ENCODE assay signal across 8 cellular contexts in genomic region chr3:149480326-149481017, GRCh38. TPM values are rescaled to one million over a fixed set of nuclear protein-coding genes. Genes with fewer than 3 reads are reported as not detected.
DNase-seq lines count a peak whose midpoint lies in the region; ATAC-seq and TF ChIP-seq lines count a peak whose summit lies in the region.

No MANE protein-coding gene starts in this region.

- H3K27ac ChIP-seq in left lung, result peak overlapping the region; percentile 33 to 67

- CTCF ChIA-PET in activated naive CD4-positive, alpha-beta T cell treated with anti-CD3 and anti-CD28 coated beads for 36 hours (lab: Charles Lee), result interaction anchor here (0.6 to 0.7 kb wide), 3 partner anchors 118 to 451 kb away, joined by 3 to 4 read pairs (median 4); no protein-coding TSS in a partner anchor
- CTCF ChIA-PET in HEK293T (lab: Yijun Ruan, JAX), result interaction anchor here (0.5 to 1.4 kb wide), 11 partner anchors 8 to 527 kb away, joined by 3 to 6 read pairs (median 4); no protein-coding TSS in a partner anchor

- peaks cover 0 to 27% of the 10 kb centered on the region in 2 donors for H3K4me1 ChIP-seq in left lung

- no peak overlapping the region for H3K4me3 Mint-ChIP-seq in activated naive CD4-positive, alpha-beta T cell treated with anti-CD3 and anti-CD28 coated beads for 36 hours

- peak; percentile 64 for DNase-seq in activated naive CD4-positive, alpha-beta T cell treated with anti-CD3 and anti-CD28 coated beads for 36 hours
- no peak for DNase-seq in activated naive CD4-positive, alpha-beta T cell (lab: John Stamatoyannopoulos, UW)
- peak; percentile 80 for DNase-seq in HEK293T (ENCODE audit: extremely low spot score)
- peak; percentile 74 for DNase-seq in LoVo (ENCODE audit: low spot score)
- DNase-seq in SK-N-DZ (ENCODE audit: low spot score), result peak; percentile 61
- peak; percentile 97 for DNase-seq in choroid plexus epithelial cell (ENCODE audit: low read depth)
- DNase-seq in left lung, result peak; percentile 81 to 83
- DNase-seq in stimulated activated CD8-positive, alpha-beta memory T cell treated with anti-CD3 and anti-CD28 coated beads, Interleukin-12 subunit alpha, Interleukin-12 subunit beta, amount 100 ng/mL, for 4 hours (ENCODE audit: low read depth), result peak; percentile 5

- POLR2A ChIA-PET in HEK293T (lab: Yijun Ruan, JAX), result no interaction called here

- ATAC-seq in left lung, result peak; percentile 99

- H3K27me3 ChIP-seq in left lung, result no peaks in the 10 kb centered on the region

- no peaks in the 10 kb centered on the region for H3K9me3 Mint-ChIP-seq in activated naive CD4-positive, alpha-beta T cell treated with anti-CD3 and anti-CD28 coated beads for 36 hours

- peak; percentile 98 for TF ChIP-seq CTCF in choroid plexus epithelial cell (conservative IDR thresholded peaks at IDR 0.05; ENCODE audit: low read depth, low read length)
- peak; percentile 79 to 91 for TF ChIP-seq CTCF in left lung (IDR thresholded peaks at IDR 0.05)

- H3K36me3 ChIP-seq in left lung, result no peaks in the 10 kb centered on the region

- H3K27ac Mint-ChIP-seq in activated naive CD4-positive, alpha-beta T cell treated with anti-CD3 and anti-CD28 coated beads for 36 hours, result no peak overlapping the region

- no peaks in the 10 kb centered on the region for H3K36me3 Mint-ChIP-seq in activated naive CD4-positive, alpha-beta T cell treated with anti-CD3 and anti-CD28 coated beads for 36 hours (ENCODE audit: low read depth)

- no peaks in the 10 kb centered on the region for H3K4me1 Mint-ChIP-seq in activated naive CD4-positive, alpha-beta T cell treated with anti-CD3 and anti-CD28 coated beads for 36 hours (ENCODE audit: low read depth)

- H3K27me3 Mint-ChIP-seq in activated naive CD4-positive, alpha-beta T cell treated with anti-CD3 and anti-CD28 coated beads for 36 hours (ENCODE audit: low read depth), result no peaks in the 10 kb centered on the region

- no peaks in the 10 kb centered on the region for H3K9me3 ChIP-seq in left lung

- intact Hi-C loops in activated naive CD4-positive, alpha-beta T cell treated with anti-CD3 and anti-CD28 coated beads for 36 hours (cut with micrococcal nuclease), result loop anchor here (1.0 to 2.0 kb wide), 4 partner anchors 87 to 526 kb away; no protein-coding TSS in a partner anchor
- intact Hi-C loops in left lung (cut with DNase I), result loop anchor here in 1 of 2 donors (5.0 to 10.0 kb wide), 2 partner anchors 88 to 126 kb away; no protein-coding TSS in a partner anchor

- H3K4me3 ChIP-seq in choroid plexus epithelial cell (ENCODE audit: low read depth, low read length) (no peak overlapping the region), left lung (no peak overlapping the region)

TF ChIP-seq in HEK293T, 16 proteins besides CTCF, POLR2A, EP300 and RAD21:
- TF ChIP-seq BHLHE40 (IDR thresholded peaks at IDR 0.05; ENCODE audit: borderline replicate concordance) (no peak), FOXA1 (IDR thresholded peaks at IDR 0.05) (no peak), HDGF (IDR thresholded peaks at IDR 0.05; ENCODE audit: borderline replicate concordance) (no peak), FOXM1 (IDR thresholded peaks at IDR 0.05; ENCODE audit: borderline replicate concordance) (no peak), PKNOX1 (IDR thresholded peaks at IDR 0.05) (no peak), SUZ12 (IDR thresholded peaks at IDR 0.05) (no peak), LEF1 (IDR thresholded peaks at IDR 0.05; ENCODE audit: borderline replicate concordance) (no peak), FOXK2 (IDR thresholded peaks at IDR 0.05) (no peak), ARNT (IDR thresholded peaks at IDR 0.05) (no peak), ELF4 (IDR thresholded peaks at IDR 0.05) (no peak), TARDBP (IDR thresholded peaks at IDR 0.05) (no peak), CTBP1 (IDR thresholded peaks at IDR 0.05; ENCODE audit: borderline replicate concordance) (no peak), SP1 (IDR thresholded peaks at IDR 0.05) (no peak), NFRKB (IDR thresholded peaks at IDR 0.05) (no peak), L3MBTL2 (conservative IDR thresholded peaks at IDR 0.05) (no peak), ZNF384 (IDR thresholded peaks at IDR 0.05) (no peak)

RNA-seq across cellular contexts. Expression of gene TM4SF4, which starts 6.0 kb away (rescaled TPM):
- not detected for total RNA-seq in activated naive CD4-positive, alpha-beta T cell treated with anti-CD3 and anti-CD28 coated beads for 36 hours
- polyA plus RNA-seq in SK-N-DZ (2014; cell fraction: cytosol; rRNA removed), result not detected in 2 replicates
- not detected in 2 replicates for polyA plus RNA-seq in SK-N-DZ (2014; cell fraction: nucleus; rRNA removed)
- 1 to 10 TPM; 1.3 to 2.0 TPM for total RNA-seq in left lung

Comparison
In these comparisons a context has a peak if more than half of its experiments do, and no peak if none do; other contexts are left out.
1. DNase-seq: peak in activated naive CD4-positive, alpha-beta T cell treated with anti-CD3 and anti-CD28 coated beads for 36 hours (single experiment), HEK293T (single experiment), LoVo (single experiment), SK-N-DZ (single experiment), choroid plexus epithelial cell (single experiment), left lung (2 of 2) and stimulated activated CD8-positive, alpha-beta memory T cell treated with anti-CD3 and anti-CD28 coated beads, Interleukin-12 subunit alpha, Interleukin-12 subunit beta, amount 100 ng/mL, for 4 hours (single experiment); none in activated naive CD4-positive, alpha-beta T cell (0 of 4).